In the genomic region with DNA sequence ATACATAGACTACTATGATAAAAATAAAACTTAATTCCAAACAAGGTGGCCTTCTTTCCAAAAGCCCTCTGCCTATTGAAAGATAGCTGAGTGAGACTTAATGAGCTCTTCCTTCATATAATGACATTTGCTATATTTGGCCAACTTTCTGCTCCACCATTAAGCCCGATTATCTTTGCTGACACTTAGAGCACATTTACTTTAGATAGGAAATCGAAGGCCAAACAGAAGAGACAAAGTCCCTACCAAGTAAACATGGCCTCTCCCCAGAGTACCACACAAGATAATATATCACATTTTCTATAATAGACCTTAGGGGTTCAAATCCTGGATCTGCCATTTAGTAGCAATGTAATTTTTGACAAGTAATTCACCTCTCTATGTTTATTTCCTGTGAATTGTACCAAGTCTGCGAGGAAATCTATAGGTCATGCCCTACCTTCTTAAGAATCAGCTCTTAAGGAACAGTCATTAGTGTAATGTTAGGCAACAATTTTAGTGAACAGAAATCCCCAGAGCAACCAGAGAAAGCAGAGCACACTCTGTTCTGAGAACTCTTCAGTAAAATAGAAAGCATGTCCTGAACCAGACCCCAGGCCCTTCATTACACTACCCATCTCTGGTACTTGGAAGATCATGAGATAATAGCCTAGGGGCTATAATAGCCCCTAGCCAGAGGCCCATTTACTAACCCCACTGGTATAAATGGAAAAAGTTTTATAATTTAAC, we compare ENCODE assay signal across 11 cellular contexts. TPM values are rescaled to one million over a fixed set of nuclear protein-coding genes. Genes with fewer than 3 reads are reported as not detected.
DNase-seq lines count a peak whose midpoint lies in the region; ATAC-seq and TF ChIP-seq lines count a peak whose summit lies in the region.
"Had no signal": no experiment of that assay in that cellular context is flagged by ENCODE, and none has a peak within 500 bp of the region (broad histone marks: within the 10 kb centered on the region; RNA-seq: fewer than 3 reads in every experiment).

No MANE protein-coding gene starts in this region.

- RAD21 ChIA-PET in HCT116 (lab: Charles Lee; ENCODE audit: low non-redundant PET in 1 of 2, low total read pairs in 2 of 2, uncharacterized antibody in 2 of 2, unreplicated experiment in 2 of 2) = no interaction called here

- no peaks in the 10 kb centered on the region for H3K36me3 ChIP-seq in HCT116 (ENCODE audit: control insufficient read depth in 1 of 2, insufficient read depth in 2 of 2, low read length in 2 of 2)
- H3K36me3 ChIP-seq: adrenal gland, esophagus muscularis mucosa, heart left ventricle had no signal

- no peaks in the 10 kb centered on the region for H3K4me1 ChIP-seq in HCT116 (ENCODE audit: control insufficient read depth in 1 of 2, insufficient read depth in 2 of 2, low read length in 2 of 2)
- H3K4me1 ChIP-seq: adrenal gland, esophagus muscularis mucosa, heart left ventricle had no signal

- H3K9me3 ChIP-seq in HCT116 (ENCODE audit: control insufficient read depth in 1 of 2, insufficient read depth in 1 of 2, low read depth in 1 of 2, low read length in 2 of 2) = no peaks in the 10 kb centered on the region
- H3K9me3 ChIP-seq: adrenal gland, esophagus muscularis mucosa had no signal

- no peaks in the 10 kb centered on the region for H3K9me2 ChIP-seq in HCT116 (ENCODE audit: insufficient read depth)

- H3K4me1 Mint-ChIP-seq in activated T-cell treated with anti-CD3 and anti-CD28 coated beads, Interleukin-2, amount 50 U/mL, for 4 hours (ENCODE audit: low read depth) = peaks cover 11% of the 10 kb centered on the region
- H3K4me1 Mint-ChIP-seq in activated CD8-positive, alpha-beta T cell treated with anti-CD3 and anti-CD28 coated beads for 36 hours (ENCODE audit: low read depth) = peaks cover 11% of the 10 kb centered on the region
- peaks cover 0 to 6% of the 10 kb centered on the region in 2 donors for H3K4me1 Mint-ChIP-seq in natural killer cell treated with Interleukin-12 subunit alpha and Interleukin-12 subunit beta and Interleukin-15 and Interleukin-18, amount 100 ng/mL, for 72 hours (ENCODE audit: low read depth in 2 of 2)

- H3K27me3 Mint-ChIP-seq in activated T-cell treated with anti-CD3 and anti-CD28 coated beads, Interleukin-2, amount 50 U/mL, for 4 hours (ENCODE audit: low read depth) = peaks cover 2% of the 10 kb centered on the region
- peaks cover under 1% of the 10 kb centered on the region for H3K27me3 Mint-ChIP-seq in activated CD8-positive, alpha-beta T cell treated with anti-CD3 and anti-CD28 coated beads for 36 hours
- peaks cover 23 to 38% of the 10 kb centered on the region in 2 donors for H3K27me3 Mint-ChIP-seq in natural killer cell treated with Interleukin-12 subunit alpha and Interleukin-12 subunit beta and Interleukin-15 and Interleukin-18, amount 100 ng/mL, for 72 hours

- H3K4me2 ChIP-seq in HCT116 (ENCODE audit: low read length) = peak overlapping the region; percentile 68

- DNase-seq in activated T-cell treated with anti-CD3 and anti-CD28 coated beads, Interleukin-2, amount 50 U/mL, for 4 hours = no peak
- no peak for DNase-seq in activated T-cell treated with anti-CD3 and anti-CD28 coated beads, Interleukin-2, amount 50 U/mL, for 48 hours
- DNase-seq in HCT116 (ENCODE audit: low read depth, low spot score) = no peak
- no peak for DNase-seq in activated CD8-positive, alpha-beta T cell treated with anti-CD3 and anti-CD28 coated beads for 36 hours
- no peak for DNase-seq in natural killer cell treated with Interleukin-12 subunit alpha and Interleukin-12 subunit beta and Interleukin-15 and Interleukin-18, amount 100 ng/mL, for 72 hours (ENCODE audit: low spot score)
- no peak for DNase-seq in NCI-H446 (lab: John Stamatoyannopoulos, UW)
- no peak for DNase-seq in left lobe of liver (ENCODE audit: low spot score)
- no peak for DNase-seq in NCI-H748 (lab: John Stamatoyannopoulos, UW; ENCODE audit: unreplicated experiment)

- TF ChIP-seq RAD21 in HCT116 (IDR thresholded peaks at IDR 0.05; ENCODE audit: low read depth) = no peak

- TF ChIP-seq CTCF in HCT116 (IDR thresholded peaks at IDR 0.05 in 2 of 3, conservative IDR thresholded peaks at IDR 0.05 in 1 of 3; ENCODE audit: borderline replicate concordance in 1 of 3, insufficient read depth in 1 of 3, low read depth in 2 of 3, low read length in 2 of 3) = no peak
- no peak for TF ChIP-seq CTCF in activated CD8-positive, alpha-beta T cell treated with anti-CD3 and anti-CD28 coated beads for 36 hours (IDR thresholded peaks at IDR 0.05)

- H3K27me3 ChIP-seq in HCT116 (ENCODE audit: insufficient read depth, low read length) = no peaks in the 10 kb centered on the region
- H3K27me3 ChIP-seq: adrenal gland had no signal

- no peak overlapping the region for H3K27ac ChIP-seq in HCT116 (ENCODE audit: low read depth, low read length)
- H3K27ac ChIP-seq: adrenal gland, esophagus muscularis mucosa, heart left ventricle had no signal

- BruUV-seq in HCT116 (replicated peaks; lab: Mats Ljungman, UMichigan) = TSS peak; percentile 91

- CTCF ChIA-PET in HCT116 (lab: Charles Lee) = interaction anchor here (1.2 kb wide), 1 partner anchor 27 kb away, joined by 4 read pairs; no protein-coding TSS in a partner anchor
- CTCF ChIA-PET in activated CD8-positive, alpha-beta T cell treated with anti-CD3 and anti-CD28 coated beads for 36 hours (lab: Charles Lee) = interaction anchor here (1.0 to 4.0 kb wide), 4 partner anchors 29 to 46 kb away, joined by 3 to 13 read pairs (median 4); no protein-coding TSS in a partner anchor

- peak overlapping the region; percentile 52 to 61 for H3K4me3 ChIP-seq in HCT116 (replicated peaks in 1 of 2; ENCODE audit: low read depth in 1 of 2, low read length in 2 of 2)

- H3K9me3 Mint-ChIP-seq in activated T-cell treated with anti-CD3 and anti-CD28 coated beads, Interleukin-2, amount 50 U/mL, for 4 hours = no peaks in the 10 kb centered on the region
- H3K9me3 Mint-ChIP-seq in activated CD8-positive, alpha-beta T cell treated with anti-CD3 and anti-CD28 coated beads for 36 hours = peaks cover 2% of the 10 kb centered on the region
- H3K9me3 Mint-ChIP-seq in natural killer cell treated with Interleukin-12 subunit alpha and Interleukin-12 subunit beta and Interleukin-15 and Interleukin-18, amount 100 ng/mL, for 72 hours = no peaks in the 10 kb centered on the region

- TF ChIP-seq POLR2A in HCT116 (IDR thresholded peaks at IDR 0.05; ENCODE audit: borderline replicate concordance, extremely low read depth, insufficient read depth, insufficient read length) = no peak

- H3K36me3 Mint-ChIP-seq in activated T-cell treated with anti-CD3 and anti-CD28 coated beads, Interleukin-2, amount 50 U/mL, for 4 hours (ENCODE audit: insufficient read depth) = peaks cover 2% of the 10 kb centered on the region
- peaks cover 6% of the 10 kb centered on the region for H3K36me3 Mint-ChIP-seq in activated CD8-positive, alpha-beta T cell treated with anti-CD3 and anti-CD28 coated beads for 36 hours (ENCODE audit: low read depth)
- no peaks in the 10 kb centered on the region for H3K36me3 Mint-ChIP-seq in natural killer cell treated with Interleukin-12 subunit alpha and Interleukin-12 subunit beta and Interleukin-15 and Interleukin-18, amount 100 ng/mL, for 72 hours

- no peak overlapping the region for H2AFZ ChIP-seq in HCT116 (ENCODE audit: low read depth, low read length, poor library complexity, severe bottlenecking)

- peak overlapping the region; percentile 84 for H3K4me3 Mint-ChIP-seq in activated T-cell treated with anti-CD3 and anti-CD28 coated beads, Interleukin-2, amount 50 U/mL, for 4 hours
- H3K4me3 Mint-ChIP-seq in activated CD8-positive, alpha-beta T cell treated with anti-CD3 and anti-CD28 coated beads for 36 hours = peak overlapping the region; percentile 83
- H3K4me3 Mint-ChIP-seq in natural killer cell treated with Interleukin-12 subunit alpha and Interleukin-12 subunit beta and Interleukin-15 and Interleukin-18, amount 100 ng/mL, for 72 hours = peak overlapping the region; percentile 38

- peak overlapping the region; percentile 52 for H3K9ac ChIP-seq in HCT116 (ENCODE audit: low read length)

- peak overlapping the region; percentile 89 for H3K27ac Mint-ChIP-seq in activated CD8-positive, alpha-beta T cell treated with anti-CD3 and anti-CD28 coated beads for 36 hours
- H3K27ac Mint-ChIP-seq in natural killer cell treated with Interleukin-12 subunit alpha and Interleukin-12 subunit beta and Interleukin-15 and Interleukin-18, amount 100 ng/mL, for 72 hours = peak overlapping the region; percentile 53 to 57

- intact Hi-C loops in HCT116 (cut with micrococcal nuclease) = no loop called here
- intact Hi-C loops in activated CD8-positive, alpha-beta T cell treated with anti-CD3 and anti-CD28 coated beads for 36 hours (cut with micrococcal nuclease) = no loop called here

- no peaks in the 10 kb centered on the region for H3K79me2 ChIP-seq in HCT116 (ENCODE audit: insufficient read depth, low read length)

- POLR2A ChIA-PET in HCT116 (lab: Charles Lee) = interaction anchor here (1.5 kb wide), 1 partner anchor 17 kb away, joined by 4 read pairs; the partner anchor contains the start of gene COA6
- POLR2A ChIA-PET in activated CD8-positive, alpha-beta T cell treated with anti-CD3 and anti-CD28 coated beads for 36 hours (lab: Charles Lee) = interaction anchor here (0.5 to 1.9 kb wide), 3 partner anchors 11 to 18 kb away, joined by 3 to 9 read pairs (median 4); partner anchors contain the start of gene COA6

- peak in 1 of 2 donors; percentile 35 for ATAC-seq in activated T-cell treated with anti-CD3 and anti-CD28 coated beads, Interleukin-2, amount 50 U/mL, for 4 hours
- ATAC-seq in HCT116 (no peak; the same call in 1 of the 2 replicates), left lobe of liver (no peak)
- ATAC-seq in activated CD8-positive, alpha-beta T cell treated with anti-CD3 and anti-CD28 coated beads for 36 hours = peak; percentile 75
- ATAC-seq in natural killer cell treated with Interleukin-12 subunit alpha and Interleukin-12 subunit beta and Interleukin-15 and Interleukin-18, amount 100 ng/mL, for 72 hours = peak; percentile 71 to 73

- no peaks in the 10 kb centered on the region for H4K20me1 ChIP-seq in HCT116 (ENCODE audit: insufficient read depth)

TF ChIP-seq in HCT116, 20 proteins besides CTCF, POLR2A, EP300 and RAD21:
- TF ChIP-seq, protein P1, sequence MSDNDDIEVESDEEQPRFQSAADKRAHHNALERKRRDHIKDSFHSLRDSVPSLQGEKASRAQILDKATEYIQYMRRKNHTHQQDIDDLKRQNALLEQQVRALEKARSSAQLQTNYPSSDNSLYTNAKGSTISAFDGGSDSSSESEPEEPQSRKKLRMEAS (IDR thresholded peaks at IDR 0.05) = peak; percentile 9; the same call in 1 of the 2 replicates
- TF ChIP-seq SIN3A (IDR thresholded peaks at IDR 0.05; ENCODE audit: low read depth) = no peak; the same call in 1 of the 2 replicates

RNA-seq across cellular contexts. Expression of gene COA6, which starts 17.3 kb away (rescaled TPM):
- 10 to 100 TPM; 55.6 to 65.4 (median 62.8) TPM for total RNA-seq in activated T-cell treated with anti-CD3 and anti-CD28 coated beads, Interleukin-2, amount 50 U/mL, for 4 hours
- total RNA-seq in HCT116 (2021; ENCODE audit: unreplicated experiment) (34.1 TPM), left lobe of liver (11.5 TPM)
- 21.0 and 21.2 TPM in 2 replicates for polyA plus RNA-seq in HCT116 (2012)
- total RNA-seq in activated CD8-positive, alpha-beta T cell treated with anti-CD3 and anti-CD28 coated beads for 36 hours = 10 to 100 TPM; 59.8 to 61.8 TPM
- total RNA-seq in natural killer cell treated with Interleukin-12 subunit alpha and Interleukin-12 subunit beta and Interleukin-15 and Interleukin-18, amount 100 ng/mL, for 72 hours = 10 to 100 TPM; 27.2 to 32.6 TPM

Comparison
In these comparisons a context has a peak if more than half of its experiments do, and no peak if none do; other contexts are left out.
1. ATAC-seq: peak in activated CD8-positive, alpha-beta T cell treated with anti-CD3 and anti-CD28 coated beads for 36 hours (single experiment) and natural killer cell treated with Interleukin-12 subunit alpha and Interleukin-12 subunit beta and Interleukin-15 and Interleukin-18, amount 100 ng/mL, for 72 hours (2 of 2); none in HCT116 (single experiment) and left lobe of liver (single experiment).
2. Peak in every context shown above with its lines, with median percentiles within 50 percentile points of each other: H3K4me3 Mint-ChIP-seq.